In the genomic region with DNA sequence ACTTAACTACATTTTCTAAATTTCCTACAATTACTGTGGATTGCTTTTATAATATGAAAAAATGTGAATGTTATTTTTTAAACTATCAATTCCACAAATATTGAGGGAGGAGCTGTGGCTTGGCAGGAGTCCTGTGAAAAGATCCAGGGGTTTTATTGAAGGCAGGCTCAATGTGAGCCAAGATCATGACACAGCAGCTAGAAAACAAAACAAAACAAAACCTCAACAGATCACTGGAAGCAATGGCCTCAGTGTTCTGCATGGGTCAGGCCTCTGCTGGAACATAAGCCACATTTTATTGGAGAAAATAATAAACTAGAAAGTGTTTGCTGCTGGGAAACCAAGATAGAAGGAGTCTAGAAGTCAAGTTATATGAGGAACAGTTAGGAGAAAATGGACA, we compare ENCODE assay signal across 12 cellular contexts. TPM values are rescaled to one million over a fixed set of nuclear protein-coding genes. Genes with fewer than 3 reads are reported as not detected.
A peak's percentile ranks its signal among the peaks of the same experiment; 100 is the strongest.
DNase-seq lines count a peak whose midpoint lies in the region; ATAC-seq and TF ChIP-seq lines count a peak whose summit lies in the region.
"Had no signal": no experiment of that assay in that cellular context is flagged by ENCODE, and none has a peak within 500 bp of the region (broad histone marks: within the 10 kb centered on the region; RNA-seq: fewer than 3 reads in every experiment).

No MANE protein-coding gene starts in this region.

- TF ChIP-seq POLR2A in body of pancreas (IDR thresholded peaks at IDR 0.05): no peak

- peaks cover 46% of the 10 kb centered on the region for H3K4me1 ChIP-seq in body of pancreas
- no peaks in the 10 kb centered on the region for H3K4me1 ChIP-seq in rectal smooth muscle tissue (ENCODE audit: control insufficient read depth, insufficient read depth, low read length)

- H3K36me3 ChIP-seq in body of pancreas (replicated peaks in 1 of 2; ENCODE audit: insufficient read depth in 1 of 2, low read depth in 2 of 2) (no peaks in the 10 kb centered on the region), rectal smooth muscle tissue (ENCODE audit: control insufficient read depth, insufficient read depth, low read length) (no peaks in the 10 kb centered on the region)
- H3K36me3 ChIP-seq: SJSA1 had no signal

- peak; percentile 57 for DNase-seq in AG09309 (ENCODE audit: low read depth)
- peak in 2 of 4 donors; percentile 27 to 43 for DNase-seq in body of pancreas
- no peak for DNase-seq in left ventricle myocardium superior
- no peak for DNase-seq in NCI-H748 treated with DMSO at 0.1 percent for 48 hours (lab: John Stamatoyannopoulos, UW)
- DNase-seq in NCI-H1417 treated with DMSO at 0.1 percent for 48 hours (lab: John Stamatoyannopoulos, UW): no peak
- no peak for DNase-seq in kidney tubule cell (ENCODE audit: low spot score)
- DNase-seq: KBM-7, NCI-H226 had no signal

- no peak overlapping the region for H3K9ac ChIP-seq in rectal smooth muscle tissue (ENCODE audit: low read length)

- intact Hi-C loops in body of pancreas (cut with DNase I): no loop called here
- intact Hi-C loops in left ventricle myocardium superior (cut with micrococcal nuclease): no loop called here

- TF ChIP-seq CTCF in AG09309 (IDR thresholded peaks at IDR 0.05; ENCODE audit: control insufficient read depth, insufficient read depth, low read depth, low read length, missing control alignments): no peak
- TF ChIP-seq CTCF in body of pancreas (IDR thresholded peaks at IDR 0.05): no peak

- no peaks in the 10 kb centered on the region for H3K9me3 ChIP-seq in body of pancreas
- H3K9me3 ChIP-seq: SJSA1 had no signal

- no peak overlapping the region for H3K4me3 ChIP-seq in AG09309 (ENCODE audit: control insufficient read depth, low read depth, low read length)
- H3K4me3 ChIP-seq in body of pancreas: no peak overlapping the region
- H3K4me3 ChIP-seq in rectal smooth muscle tissue (ENCODE audit: low read length): no peak overlapping the region
- H3K4me3 ChIP-seq: SJSA1 had no signal

- H3K27ac ChIP-seq in body of pancreas (peak overlapping the region in 3 of 4 donors; percentile 10 to 42 (median 32)), rectal smooth muscle tissue (ENCODE audit: low read depth, low read length) (peak overlapping the region; percentile 10)
- H3K27ac ChIP-seq: SJSA1 had no signal

- ATAC-seq in body of pancreas: peak; percentile 68
- peak; percentile 37 for ATAC-seq in left ventricle myocardium superior
- ATAC-seq in HG03565 (IDR thresholded peaks at IDR 0.05; ENCODE audit: unreplicated experiment): no peak

- H3K27me3 ChIP-seq in body of pancreas (no peaks in the 10 kb centered on the region), rectal smooth muscle tissue (ENCODE audit: control insufficient read depth, insufficient read depth, low read length) (no peaks in the 10 kb centered on the region)
- H3K27me3 ChIP-seq: SJSA1 had no signal

RNA-seq across cellular contexts. Expression of a gene that starts 19.4 kb away (rescaled TPM):
- total RNA-seq in body of pancreas (1 to 10 TPM; 5.3 to 6.5 TPM), left ventricle myocardium superior (254 TPM)
- total RNA-seq: lung microvascular endothelial cell had no signal

Comparison
In these comparisons a context has a peak if more than half of its experiments do, and no peak if none do; other contexts are left out.
1. RNA of a gene that starts 19.4 kb away (total RNA-seq): 254 TPM in left ventricle myocardium superior (single experiment); 5.3 to 6.5 TPM in body of pancreas; every median in the first group is over 10 times any median in the second.